9 cellular contexts compared by ENCODE assay signal in genomic region chr10:11382187-11382586, GRCh38.
"Had no signal": no experiment of that assay in that cellular context is flagged by ENCODE, and none has a peak within 500 bp of the region (broad histone marks: within the 10 kb centered on the region; RNA-seq: fewer than 3 reads in every experiment).

No MANE protein-coding gene starts in this region.

- H3K4me1 ChIP-seq: HAP-1 had no signal

- FAIRE-seq: HepG2 had no signal

- H3K9ac ChIP-seq: GM23248 had no signal

- H3K9me3 ChIP-seq: HAP-1 had no signal

- H3K36me3 ChIP-seq: HAP-1 had no signal

- H3K4me3 Mint-ChIP-seq: HFFc6 had no signal

- H3K4me3 ChIP-seq: GM23248, HAP-1 had no signal

- H3K9me3 Mint-ChIP-seq: IgD-negative memory B cell had no signal

- H3K27ac ChIP-seq: GM23248, HL-60 had no signal

- H2AFZ ChIP-seq: GM23248 had no signal

- H3K27ac Mint-ChIP-seq: HFFc6, IgD-negative memory B cell had no signal

- DNase-seq: GM23248, GOT3, H7, HFFc6, KBM-7 had no signal
